1 cellular context compared by ENCODE assay signal in the genomic region with DNA sequence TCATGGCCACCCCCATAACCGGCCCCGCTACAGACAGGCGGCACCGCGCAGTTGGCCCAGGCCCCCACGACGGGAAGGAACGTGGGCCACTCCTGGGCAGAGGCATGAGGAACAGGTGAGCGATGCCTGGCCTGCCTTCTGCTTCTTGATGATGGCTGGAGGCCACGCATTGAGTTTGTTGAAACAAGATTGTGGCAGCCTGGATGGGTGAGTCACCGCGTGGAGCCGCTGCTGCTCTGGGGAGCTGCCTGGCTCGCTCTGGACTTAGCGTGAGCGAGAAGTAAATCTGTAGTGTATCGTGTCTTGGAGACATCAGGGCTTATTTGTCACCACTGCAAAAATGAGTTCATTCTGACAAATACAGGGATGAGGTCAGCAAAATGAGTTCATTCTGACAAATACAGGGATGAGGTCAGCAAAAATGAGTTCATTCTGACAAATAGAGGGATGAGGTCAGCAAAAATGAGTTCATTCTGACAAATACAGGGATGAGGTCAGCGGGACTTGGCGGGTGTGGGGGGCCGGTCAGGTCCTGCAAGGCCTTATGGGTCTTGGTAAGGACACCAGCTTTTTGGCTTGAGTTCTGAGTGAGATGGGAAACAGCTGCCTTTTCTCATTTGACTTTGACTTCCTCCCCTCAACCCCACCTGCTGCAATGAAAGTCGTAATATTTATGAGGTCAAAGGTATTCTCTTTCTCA.
A peak's percentile ranks its signal among the peaks of the same experiment; 100 is the strongest.
TF ChIP-seq lines count a peak whose summit lies in the region.

No MANE protein-coding gene starts in this region.

TF ChIP-seq in GM12878, 131 proteins besides CTCF, POLR2A, EP300 and RAD21 (continued from another document and continues in another):
- TF ChIP-seq, protein P1, sequence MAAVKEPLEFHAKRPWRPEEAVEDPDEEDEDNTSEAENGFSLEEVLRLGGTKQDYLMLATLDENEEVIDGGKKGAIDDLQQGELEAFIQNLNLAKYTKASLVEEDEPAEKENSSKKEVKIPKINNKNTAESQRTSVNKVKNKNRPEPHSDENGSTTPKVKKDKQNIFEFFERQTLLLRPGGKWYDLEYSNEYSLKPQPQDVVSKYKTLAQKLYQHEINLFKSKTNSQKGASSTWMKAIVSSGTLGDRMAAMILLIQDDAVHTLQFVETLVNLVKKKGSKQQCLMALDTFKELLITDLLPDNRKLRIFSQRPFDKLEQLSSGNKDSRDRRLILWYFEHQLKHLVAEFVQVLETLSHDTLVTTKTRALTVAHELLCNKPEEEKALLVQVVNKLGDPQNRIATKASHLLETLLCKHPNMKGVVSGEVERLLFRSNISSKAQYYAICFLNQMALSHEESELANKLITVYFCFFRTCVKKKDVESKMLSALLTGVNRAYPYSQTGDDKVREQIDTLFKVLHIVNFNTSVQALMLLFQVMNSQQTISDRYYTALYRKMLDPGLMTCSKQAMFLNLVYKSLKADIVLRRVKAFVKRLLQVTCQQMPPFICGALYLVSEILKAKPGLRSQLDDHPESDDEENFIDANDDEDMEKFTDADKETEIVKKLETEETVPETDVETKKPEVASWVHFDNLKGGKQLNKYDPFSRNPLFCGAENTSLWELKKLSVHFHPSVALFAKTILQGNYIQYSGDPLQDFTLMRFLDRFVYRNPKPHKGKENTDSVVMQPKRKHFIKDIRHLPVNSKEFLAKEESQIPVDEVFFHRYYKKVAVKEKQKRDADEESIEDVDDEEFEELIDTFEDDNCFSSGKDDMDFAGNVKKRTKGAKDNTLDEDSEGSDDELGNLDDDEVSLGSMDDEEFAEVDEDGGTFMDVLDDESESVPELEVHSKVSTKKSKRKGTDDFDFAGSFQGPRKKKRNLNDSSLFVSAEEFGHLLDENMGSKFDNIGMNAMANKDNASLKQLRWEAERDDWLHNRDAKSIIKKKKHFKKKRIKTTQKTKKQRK (IDR thresholded peaks at IDR 0.05; ENCODE audit: low read depth, low read length), result no peak
- TF ChIP-seq SMARCA5 (IDR thresholded peaks at IDR 0.05) (no peak), NR2F1 (conservative IDR thresholded peaks at IDR 0.05) (no peak), IKZF2 (IDR thresholded peaks at IDR 0.05) (no peak), MTA3 (IDR thresholded peaks at IDR 0.05; ENCODE audit: borderline replicate concordance, low read length) (no peak), POLR2AphosphoS5 (IDR thresholded peaks at IDR 0.05; ENCODE audit: low read length) (no peak), PML (IDR thresholded peaks at IDR 0.05; ENCODE audit: low read length) (peak; percentile 85; the same call in 1 of the 2 replicates), RCOR1 (conservative IDR thresholded peaks at IDR 0.05; ENCODE audit: low read depth, low read length) (no peak), CREM (IDR thresholded peaks at IDR 0.05; ENCODE audit: low read depth) (peak; percentile 97), BCL11A (IDR thresholded peaks at IDR 0.05; ENCODE audit: low read depth, low read length) (peak; percentile 74; the same call in 1 of the 2 replicates), RELA (IDR thresholded peaks at IDR 0.05; ENCODE audit: borderline replicate concordance, partially characterized antibody) (no peak), TCF7 (IDR thresholded peaks at IDR 0.05; ENCODE audit: borderline replicate concordance) (no peak), RB1 (IDR thresholded peaks at IDR 0.05; ENCODE audit: borderline replicate concordance) (no peak), NR2C2 (IDR thresholded peaks at IDR 0.05; ENCODE audit: borderline replicate concordance, control insufficient read depth, insufficient read length, low read depth) (no peak), KDM1A (IDR thresholded peaks at IDR 0.05; ENCODE audit: borderline replicate concordance) (no peak), KLF5 (IDR thresholded peaks at IDR 0.05; ENCODE audit: partially characterized antibody) (no peak), SIN3A (IDR thresholded peaks at IDR 0.05; ENCODE audit: low read depth, low read length) (no peak), BHLHE40 (IDR thresholded peaks at IDR 0.05; ENCODE audit: borderline replicate concordance in 1 of 2, low read depth in 2 of 2, low read length in 1 of 2) (no peak), STAT1 (conservative IDR thresholded peaks at IDR 0.05) (no peak)
- TF ChIP-seq, protein P2, sequence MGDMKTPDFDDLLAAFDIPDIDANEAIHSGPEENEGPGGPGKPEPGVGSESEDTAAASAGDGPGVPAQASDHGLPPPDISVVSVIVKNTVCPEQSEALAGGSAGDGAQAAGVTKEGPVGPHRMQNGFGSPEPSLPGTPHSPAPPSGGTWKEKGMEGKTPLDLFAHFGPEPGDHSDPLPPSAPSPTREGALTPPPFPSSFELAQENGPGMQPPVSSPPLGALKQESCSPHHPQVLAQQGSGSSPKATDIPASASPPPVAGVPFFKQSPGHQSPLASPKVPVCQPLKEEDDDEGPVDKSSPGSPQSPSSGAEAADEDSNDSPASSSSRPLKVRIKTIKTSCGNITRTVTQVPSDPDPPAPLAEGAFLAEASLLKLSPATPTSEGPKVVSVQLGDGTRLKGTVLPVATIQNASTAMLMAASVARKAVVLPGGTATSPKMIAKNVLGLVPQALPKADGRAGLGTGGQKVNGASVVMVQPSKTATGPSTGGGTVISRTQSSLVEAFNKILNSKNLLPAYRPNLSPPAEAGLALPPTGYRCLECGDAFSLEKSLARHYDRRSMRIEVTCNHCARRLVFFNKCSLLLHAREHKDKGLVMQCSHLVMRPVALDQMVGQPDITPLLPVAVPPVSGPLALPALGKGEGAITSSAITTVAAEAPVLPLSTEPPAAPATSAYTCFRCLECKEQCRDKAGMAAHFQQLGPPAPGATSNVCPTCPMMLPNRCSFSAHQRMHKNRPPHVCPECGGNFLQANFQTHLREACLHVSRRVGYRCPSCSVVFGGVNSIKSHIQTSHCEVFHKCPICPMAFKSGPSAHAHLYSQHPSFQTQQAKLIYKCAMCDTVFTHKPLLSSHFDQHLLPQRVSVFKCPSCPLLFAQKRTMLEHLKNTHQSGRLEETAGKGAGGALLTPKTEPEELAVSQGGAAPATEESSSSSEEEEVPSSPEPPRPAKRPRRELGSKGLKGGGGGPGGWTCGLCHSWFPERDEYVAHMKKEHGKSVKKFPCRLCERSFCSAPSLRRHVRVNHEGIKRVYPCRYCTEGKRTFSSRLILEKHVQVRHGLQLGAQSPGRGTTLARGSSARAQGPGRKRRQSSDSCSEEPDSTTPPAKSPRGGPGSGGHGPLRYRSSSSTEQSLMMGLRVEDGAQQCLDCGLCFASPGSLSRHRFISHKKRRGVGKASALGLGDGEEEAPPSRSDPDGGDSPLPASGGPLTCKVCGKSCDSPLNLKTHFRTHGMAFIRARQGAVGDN (IDR thresholded peaks at IDR 0.05), result no peak; the same call in 1 of the 2 replicates
- TF ChIP-seq, protein P3, sequence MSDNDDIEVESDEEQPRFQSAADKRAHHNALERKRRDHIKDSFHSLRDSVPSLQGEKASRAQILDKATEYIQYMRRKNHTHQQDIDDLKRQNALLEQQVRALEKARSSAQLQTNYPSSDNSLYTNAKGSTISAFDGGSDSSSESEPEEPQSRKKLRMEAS (IDR thresholded peaks at IDR 0.05; ENCODE audit: low read depth, low read length), result no peak
- TF ChIP-seq, protein P4, sequence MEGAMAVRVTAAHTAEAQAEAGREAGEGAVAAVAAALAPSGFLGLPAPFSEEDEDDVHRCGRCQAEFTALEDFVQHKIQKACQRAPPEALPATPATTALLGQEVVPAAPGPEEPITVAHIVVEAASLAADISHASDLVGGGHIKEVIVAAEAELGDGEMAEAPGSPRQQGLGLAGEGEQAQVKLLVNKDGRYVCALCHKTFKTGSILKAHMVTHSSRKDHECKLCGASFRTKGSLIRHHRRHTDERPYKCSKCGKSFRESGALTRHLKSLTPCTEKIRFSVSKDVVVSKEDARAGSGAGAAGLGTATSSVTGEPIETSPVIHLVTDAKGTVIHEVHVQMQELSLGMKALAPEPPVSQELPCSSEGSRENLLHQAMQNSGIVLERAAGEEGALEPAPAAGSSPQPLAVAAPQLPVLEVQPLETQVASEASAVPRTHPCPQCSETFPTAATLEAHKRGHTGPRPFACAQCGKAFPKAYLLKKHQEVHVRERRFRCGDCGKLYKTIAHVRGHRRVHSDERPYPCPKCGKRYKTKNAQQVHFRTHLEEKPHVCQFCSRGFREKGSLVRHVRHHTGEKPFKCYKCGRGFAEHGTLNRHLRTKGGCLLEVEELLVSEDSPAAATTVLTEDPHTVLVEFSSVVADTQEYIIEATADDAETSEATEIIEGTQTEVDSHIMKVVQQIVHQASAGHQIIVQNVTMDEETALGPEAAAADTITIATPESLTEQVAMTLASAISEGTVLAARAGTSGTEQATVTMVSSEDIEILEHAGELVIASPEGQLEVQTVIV (IDR thresholded peaks at IDR 0.05; ENCODE audit: borderline replicate concordance, partially characterized antibody), result no peak
- TF ChIP-seq, protein P5, sequence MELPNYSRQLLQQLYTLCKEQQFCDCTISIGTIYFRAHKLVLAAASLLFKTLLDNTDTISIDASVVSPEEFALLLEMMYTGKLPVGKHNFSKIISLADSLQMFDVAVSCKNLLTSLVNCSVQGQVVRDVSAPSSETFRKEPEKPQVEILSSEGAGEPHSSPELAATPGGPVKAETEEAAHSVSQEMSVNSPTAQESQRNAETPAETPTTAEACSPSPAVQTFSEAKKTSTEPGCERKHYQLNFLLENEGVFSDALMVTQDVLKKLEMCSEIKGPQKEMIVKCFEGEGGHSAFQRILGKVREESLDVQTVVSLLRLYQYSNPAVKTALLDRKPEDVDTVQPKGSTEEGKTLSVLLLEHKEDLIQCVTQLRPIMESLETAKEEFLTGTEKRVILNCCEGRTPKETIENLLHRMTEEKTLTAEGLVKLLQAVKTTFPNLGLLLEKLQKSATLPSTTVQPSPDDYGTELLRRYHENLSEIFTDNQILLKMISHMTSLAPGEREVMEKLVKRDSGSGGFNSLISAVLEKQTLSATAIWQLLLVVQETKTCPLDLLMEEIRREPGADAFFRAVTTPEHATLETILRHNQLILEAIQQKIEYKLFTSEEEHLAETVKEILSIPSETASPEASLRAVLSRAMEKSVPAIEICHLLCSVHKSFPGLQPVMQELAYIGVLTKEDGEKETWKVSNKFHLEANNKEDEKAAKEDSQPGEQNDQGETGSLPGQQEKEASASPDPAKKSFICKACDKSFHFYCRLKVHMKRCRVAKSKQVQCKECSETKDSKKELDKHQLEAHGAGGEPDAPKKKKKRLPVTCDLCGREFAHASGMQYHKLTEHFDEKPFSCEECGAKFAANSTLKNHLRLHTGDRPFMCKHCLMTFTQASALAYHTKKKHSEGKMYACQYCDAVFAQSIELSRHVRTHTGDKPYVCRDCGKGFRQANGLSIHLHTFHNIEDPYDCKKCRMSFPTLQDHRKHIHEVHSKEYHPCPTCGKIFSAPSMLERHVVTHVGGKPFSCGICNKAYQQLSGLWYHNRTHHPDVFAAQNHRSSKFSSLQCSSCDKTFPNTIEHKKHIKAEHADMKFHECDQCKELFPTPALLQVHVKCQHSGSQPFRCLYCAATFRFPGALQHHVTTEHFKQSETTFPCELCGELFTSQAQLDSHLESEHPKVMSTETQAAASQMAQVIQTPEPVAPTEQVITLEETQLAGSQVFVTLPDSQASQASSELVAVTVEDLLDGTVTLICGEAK (IDR thresholded peaks at IDR 0.05; ENCODE audit: borderline replicate concordance), result no peak
- TF ChIP-seq, protein P6, sequence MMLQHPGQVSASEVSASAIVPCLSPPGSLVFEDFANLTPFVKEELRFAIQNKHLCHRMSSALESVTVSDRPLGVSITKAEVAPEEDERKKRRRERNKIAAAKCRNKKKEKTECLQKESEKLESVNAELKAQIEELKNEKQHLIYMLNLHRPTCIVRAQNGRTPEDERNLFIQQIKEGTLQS (IDR thresholded peaks at IDR 0.05; ENCODE audit: borderline replicate concordance, extremely low read depth, low read depth, low read length), result no peak; the same call in 1 of the 2 replicates
- TF ChIP-seq, protein P7, sequence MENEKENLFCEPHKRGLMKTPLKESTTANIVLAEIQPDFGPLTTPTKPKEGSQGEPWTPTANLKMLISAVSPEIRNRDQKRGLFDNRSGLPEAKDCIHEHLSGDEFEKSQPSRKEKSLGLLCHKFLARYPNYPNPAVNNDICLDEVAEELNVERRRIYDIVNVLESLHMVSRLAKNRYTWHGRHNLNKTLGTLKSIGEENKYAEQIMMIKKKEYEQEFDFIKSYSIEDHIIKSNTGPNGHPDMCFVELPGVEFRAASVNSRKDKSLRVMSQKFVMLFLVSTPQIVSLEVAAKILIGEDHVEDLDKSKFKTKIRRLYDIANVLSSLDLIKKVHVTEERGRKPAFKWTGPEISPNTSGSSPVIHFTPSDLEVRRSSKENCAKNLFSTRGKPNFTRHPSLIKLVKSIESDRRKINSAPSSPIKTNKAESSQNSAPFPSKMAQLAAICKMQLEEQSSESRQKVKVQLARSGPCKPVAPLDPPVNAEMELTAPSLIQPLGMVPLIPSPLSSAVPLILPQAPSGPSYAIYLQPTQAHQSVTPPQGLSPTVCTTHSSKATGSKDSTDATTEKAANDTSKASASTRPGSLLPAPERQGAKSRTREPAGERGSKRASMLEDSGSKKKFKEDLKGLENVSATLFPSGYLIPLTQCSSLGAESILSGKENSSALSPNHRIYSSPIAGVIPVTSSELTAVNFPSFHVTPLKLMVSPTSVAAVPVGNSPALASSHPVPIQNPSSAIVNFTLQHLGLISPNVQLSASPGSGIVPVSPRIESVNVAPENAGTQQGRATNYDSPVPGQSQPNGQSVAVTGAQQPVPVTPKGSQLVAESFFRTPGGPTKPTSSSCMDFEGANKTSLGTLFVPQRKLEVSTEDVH (IDR thresholded peaks at IDR 0.05; ENCODE audit: low read depth, partially characterized antibody), result no peak
- TF ChIP-seq, protein P8, sequence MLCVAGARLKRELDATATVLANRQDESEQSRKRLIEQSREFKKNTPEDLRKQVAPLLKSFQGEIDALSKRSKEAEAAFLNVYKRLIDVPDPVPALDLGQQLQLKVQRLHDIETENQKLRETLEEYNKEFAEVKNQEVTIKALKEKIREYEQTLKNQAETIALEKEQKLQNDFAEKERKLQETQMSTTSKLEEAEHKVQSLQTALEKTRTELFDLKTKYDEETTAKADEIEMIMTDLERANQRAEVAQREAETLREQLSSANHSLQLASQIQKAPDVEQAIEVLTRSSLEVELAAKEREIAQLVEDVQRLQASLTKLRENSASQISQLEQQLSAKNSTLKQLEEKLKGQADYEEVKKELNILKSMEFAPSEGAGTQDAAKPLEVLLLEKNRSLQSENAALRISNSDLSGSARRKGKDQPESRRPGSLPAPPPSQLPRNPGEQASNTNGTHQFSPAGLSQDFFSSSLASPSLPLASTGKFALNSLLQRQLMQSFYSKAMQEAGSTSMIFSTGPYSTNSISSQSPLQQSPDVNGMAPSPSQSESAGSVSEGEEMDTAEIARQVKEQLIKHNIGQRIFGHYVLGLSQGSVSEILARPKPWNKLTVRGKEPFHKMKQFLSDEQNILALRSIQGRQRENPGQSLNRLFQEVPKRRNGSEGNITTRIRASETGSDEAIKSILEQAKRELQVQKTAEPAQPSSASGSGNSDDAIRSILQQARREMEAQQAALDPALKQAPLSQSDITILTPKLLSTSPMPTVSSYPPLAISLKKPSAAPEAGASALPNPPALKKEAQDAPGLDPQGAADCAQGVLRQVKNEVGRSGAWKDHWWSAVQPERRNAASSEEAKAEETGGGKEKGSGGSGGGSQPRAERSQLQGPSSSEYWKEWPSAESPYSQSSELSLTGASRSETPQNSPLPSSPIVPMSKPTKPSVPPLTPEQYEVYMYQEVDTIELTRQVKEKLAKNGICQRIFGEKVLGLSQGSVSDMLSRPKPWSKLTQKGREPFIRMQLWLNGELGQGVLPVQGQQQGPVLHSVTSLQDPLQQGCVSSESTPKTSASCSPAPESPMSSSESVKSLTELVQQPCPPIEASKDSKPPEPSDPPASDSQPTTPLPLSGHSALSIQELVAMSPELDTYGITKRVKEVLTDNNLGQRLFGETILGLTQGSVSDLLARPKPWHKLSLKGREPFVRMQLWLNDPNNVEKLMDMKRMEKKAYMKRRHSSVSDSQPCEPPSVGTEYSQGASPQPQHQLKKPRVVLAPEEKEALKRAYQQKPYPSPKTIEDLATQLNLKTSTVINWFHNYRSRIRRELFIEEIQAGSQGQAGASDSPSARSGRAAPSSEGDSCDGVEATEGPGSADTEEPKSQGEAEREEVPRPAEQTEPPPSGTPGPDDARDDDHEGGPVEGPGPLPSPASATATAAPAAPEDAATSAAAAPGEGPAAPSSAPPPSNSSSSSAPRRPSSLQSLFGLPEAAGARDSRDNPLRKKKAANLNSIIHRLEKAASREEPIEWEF (IDR thresholded peaks at IDR 0.05; ENCODE audit: insufficient replicate concordance, low read depth, low read length), result no peak
